16 cellular contexts compared by ENCODE assay signal in genomic region chr5:99187611-99188010, GRCh38.
DNase-seq lines count a peak whose midpoint lies in the region; ATAC-seq and TF ChIP-seq lines count a peak whose summit lies in the region.
"Had no signal": no experiment of that assay in that cellular context is flagged by ENCODE, and none has a peak within 500 bp of the region (broad histone marks: within the 10 kb centered on the region; RNA-seq: fewer than 3 reads in every experiment).

No MANE protein-coding gene starts in this region.

- no peaks in the 10 kb centered on the region for H3K4me1 Mint-ChIP-seq in activated T-helper 17 cell treated with anti-CD3 and anti-CD28 coated beads, Interleukin-2, amount 50 U/mL, for 72 hours
- H3K4me1 Mint-ChIP-seq in activated CD4-positive, alpha-beta T cell treated with anti-CD3 and anti-CD28 coated beads, Interleukin-2, amount 10 ng/mL, durations not matched to agents 7 days and 5 days, result no peaks in the 10 kb centered on the region
- H3K4me1 Mint-ChIP-seq in naive thymus-derived CD8-positive, alpha-beta T cell, result no peaks in the 10 kb centered on the region
- H3K4me1 Mint-ChIP-seq: CD4-positive, CD25-positive, alpha-beta regulatory T cell; H9 had no signal

- no peaks in the 10 kb centered on the region for H3K9me2 ChIP-seq in MM.1S (replicated peaks; ENCODE audit: insufficient read depth, low read length)

- no peaks in the 10 kb centered on the region for H3F3A ChIP-seq in MM.1S (ENCODE audit: insufficient read depth, low read length)

- no peak for DNase-seq in activated CD4-positive, CD25-positive, alpha-beta regulatory T cell treated with anti-CD3 and anti-CD28 coated beads, Interleukin-2, amount 50 U/mL, for 72 hours
- peak; percentile 44 for DNase-seq in MM.1S
- no peak for DNase-seq in activated CD4-positive, alpha-beta T cell treated with anti-CD3 and anti-CD28 coated beads, Interleukin-2, amount 10 ng/mL, durations not matched to agents 7 days and 5 days
- DNase-seq in naive thymus-derived CD8-positive, alpha-beta T cell, result no peak
- DNase-seq: DMS53, H9, NCI-H1930, NCI-H510A, NCI-H774 had no signal

- no peak overlapping the region for H3K27ac Mint-ChIP-seq in activated T-helper 17 cell treated with anti-CD3 and anti-CD28 coated beads, Interleukin-2, amount 50 U/mL, for 72 hours
- no peak overlapping the region for H3K27ac Mint-ChIP-seq in activated CD4-positive, alpha-beta T cell treated with anti-CD3 and anti-CD28 coated beads, Interleukin-2, amount 10 ng/mL, durations not matched to agents 7 days and 5 days
- no peak overlapping the region for H3K27ac Mint-ChIP-seq in naive thymus-derived CD8-positive, alpha-beta T cell
- H3K27ac Mint-ChIP-seq: CD4-positive, CD25-positive, alpha-beta regulatory T cell; H9 had no signal

- H2AFZ ChIP-seq in MM.1S (ENCODE audit: low read length), result no peak overlapping the region

- H3K36me3 ChIP-seq in MM.1S (replicated peaks; ENCODE audit: insufficient read depth, low read length), result no peaks in the 10 kb centered on the region

- peaks cover 3% of the 10 kb centered on the region for H3K9me3 Mint-ChIP-seq in activated T-helper 17 cell treated with anti-CD3 and anti-CD28 coated beads, Interleukin-2, amount 50 U/mL, for 72 hours
- no peaks in the 10 kb centered on the region for H3K9me3 Mint-ChIP-seq in activated CD4-positive, alpha-beta T cell treated with anti-CD3 and anti-CD28 coated beads, Interleukin-2, amount 10 ng/mL, durations not matched to agents 7 days and 5 days
- H3K9me3 Mint-ChIP-seq in naive thymus-derived CD8-positive, alpha-beta T cell, result no peaks in the 10 kb centered on the region
- H3K9me3 Mint-ChIP-seq: H9 had no signal

- no peaks in the 10 kb centered on the region for H3K9me3 ChIP-seq in MM.1S (replicated peaks; ENCODE audit: insufficient read depth, low read length)

- no peak overlapping the region for H3K4me3 ChIP-seq in MM.1S (ENCODE audit: low read length)
- H3K4me3 ChIP-seq: SK-N-MC had no signal

- POLR2A ChIA-PET in activated CD4-positive, alpha-beta T cell treated with anti-CD3 and anti-CD28 coated beads, Interleukin-2, amount 10 ng/mL, durations not matched to agents 7 days and 5 days (lab: Charles Lee), result no interaction called here
- POLR2A ChIA-PET in naive thymus-derived CD8-positive, alpha-beta T cell (lab: Charles Lee), result no interaction called here

- H3K36me3 Mint-ChIP-seq in activated T-helper 17 cell treated with anti-CD3 and anti-CD28 coated beads, Interleukin-2, amount 50 U/mL, for 72 hours (ENCODE audit: low read depth), result no peaks in the 10 kb centered on the region
- no peaks in the 10 kb centered on the region for H3K36me3 Mint-ChIP-seq in activated CD4-positive, alpha-beta T cell treated with anti-CD3 and anti-CD28 coated beads, Interleukin-2, amount 10 ng/mL, durations not matched to agents 7 days and 5 days (ENCODE audit: low read depth)
- no peaks in the 10 kb centered on the region for H3K36me3 Mint-ChIP-seq in naive thymus-derived CD8-positive, alpha-beta T cell
- H3K36me3 Mint-ChIP-seq: CD4-positive, CD25-positive, alpha-beta regulatory T cell had no signal

- ATAC-seq in activated CD4-positive, CD25-positive, alpha-beta regulatory T cell treated with anti-CD3 and anti-CD28 coated beads, Interleukin-2, amount 50 U/mL, for 24 hours, result peak; percentile 25 to 27
- ATAC-seq in activated T-helper 17 cell treated with anti-CD3 and anti-CD28 coated beads, Interleukin-2, amount 50 U/mL, for 72 hours (replicated peaks), result peak; percentile 23
- ATAC-seq in GM18519 (IDR thresholded peaks at IDR 0.05; ENCODE audit: low FRiP score, unreplicated experiment), result no peak
- ATAC-seq in naive thymus-derived CD8-positive, alpha-beta T cell, result no peak
- ATAC-seq: Panc1 had no signal

- CTCF ChIA-PET in activated CD4-positive, alpha-beta T cell treated with anti-CD3 and anti-CD28 coated beads, Interleukin-2, amount 10 ng/mL, durations not matched to agents 7 days and 5 days (lab: Charles Lee), result no interaction called here

- no peak overlapping the region for H3K27ac ChIP-seq in MM.1S (ENCODE audit: low read length)
- H3K27ac ChIP-seq: HL-60, SK-N-MC had no signal

- no peaks in the 10 kb centered on the region for H3K4me1 ChIP-seq in MM.1S (ENCODE audit: low read length)

- H3K4me3 Mint-ChIP-seq in activated T-helper 17 cell treated with anti-CD3 and anti-CD28 coated beads, Interleukin-2, amount 50 U/mL, for 72 hours, result no peak overlapping the region
- no peak overlapping the region for H3K4me3 Mint-ChIP-seq in activated CD4-positive, alpha-beta T cell treated with anti-CD3 and anti-CD28 coated beads, Interleukin-2, amount 10 ng/mL, durations not matched to agents 7 days and 5 days
- no peak overlapping the region for H3K4me3 Mint-ChIP-seq in naive thymus-derived CD8-positive, alpha-beta T cell
- H3K4me3 Mint-ChIP-seq: CD4-positive, CD25-positive, alpha-beta regulatory T cell; H9 had no signal

- H3K27me3 Mint-ChIP-seq in activated T-helper 17 cell treated with anti-CD3 and anti-CD28 coated beads, Interleukin-2, amount 50 U/mL, for 72 hours, result peaks cover 5% of the 10 kb centered on the region
- no peaks in the 10 kb centered on the region for H3K27me3 Mint-ChIP-seq in activated CD4-positive, alpha-beta T cell treated with anti-CD3 and anti-CD28 coated beads, Interleukin-2, amount 10 ng/mL, durations not matched to agents 7 days and 5 days
- peaks cover 4 to 20% (median 6%) of the 10 kb centered on the region in 5 donors for H3K27me3 Mint-ChIP-seq in naive thymus-derived CD8-positive, alpha-beta T cell

- H3K79me2 ChIP-seq in MM.1S (ENCODE audit: low read length), result no peaks in the 10 kb centered on the region

- no peak for TF ChIP-seq CTCF in MM.1S (IDR thresholded peaks at IDR 0.05; ENCODE audit: low read length)

- H3K4me2 ChIP-seq in MM.1S (ENCODE audit: low read depth, low read length), result no peak overlapping the region

- no peaks in the 10 kb centered on the region for H4K20me1 ChIP-seq in MM.1S (ENCODE audit: insufficient read depth, low read length)

- H3K27me3 ChIP-seq in MM.1S (replicated peaks; ENCODE audit: insufficient read depth, low read length), result no peaks in the 10 kb centered on the region

- H3K9ac ChIP-seq in MM.1S (ENCODE audit: low read length), result no peak overlapping the region

Comparison
In these comparisons a context has a peak if more than half of its experiments do, and no peak if none do; other contexts are left out.
1. ATAC-seq: peak in activated CD4-positive, CD25-positive, alpha-beta regulatory T cell treated with anti-CD3 and anti-CD28 coated beads, Interleukin-2, amount 50 U/mL, for 24 hours (2 of 2) and activated T-helper 17 cell treated with anti-CD3 and anti-CD28 coated beads, Interleukin-2, amount 50 U/mL, for 72 hours (single experiment); none in GM18519 (single experiment) and naive thymus-derived CD8-positive, alpha-beta T cell (0 of 2).